Comparison of ENCODE assay signal across 8 cellular contexts in the genomic region with DNA sequence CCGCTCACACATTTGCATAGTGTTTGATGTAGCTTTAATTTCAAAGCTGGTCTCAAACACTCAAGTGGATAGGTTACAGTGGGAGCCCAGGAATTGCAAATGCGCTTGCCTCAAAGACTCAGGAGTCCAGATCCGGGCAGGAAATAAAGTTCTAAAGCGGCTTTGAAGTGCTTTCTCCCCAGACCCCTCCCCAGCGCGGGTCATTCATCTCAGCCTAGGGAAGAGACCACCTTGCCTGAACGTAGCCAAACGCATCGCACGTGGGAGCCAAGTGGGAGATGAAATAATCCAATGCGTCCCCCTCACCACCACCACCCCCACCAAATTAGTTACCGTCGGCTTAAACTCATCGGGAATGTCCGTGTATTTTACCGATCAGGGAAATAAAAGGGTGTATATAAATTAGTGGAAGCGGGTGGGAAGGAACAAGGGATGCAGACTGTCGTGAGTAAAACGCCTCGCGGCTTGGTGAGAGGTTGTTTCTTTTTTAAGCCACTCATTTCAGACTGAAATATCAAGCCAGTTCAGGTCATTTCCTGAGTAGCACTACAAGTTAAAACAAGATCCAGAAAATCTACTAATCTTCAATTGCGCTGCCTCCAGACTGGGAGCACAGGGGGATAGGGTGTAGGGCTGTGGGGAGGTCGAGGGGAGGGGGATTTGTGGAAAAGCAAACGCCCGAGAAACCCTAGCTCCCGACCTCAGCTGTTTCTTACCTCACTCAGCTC.
DNase-seq lines count a peak whose midpoint lies in the region; ATAC-seq and TF ChIP-seq lines count a peak whose summit lies in the region.

No MANE protein-coding gene starts in this region.

- peak; percentile 36 for ATAC-seq in GM21515 (IDR thresholded peaks at IDR 0.05; ENCODE audit: unreplicated experiment)

- no peak for TF ChIP-seq EP300 in suprapubic skin (IDR thresholded peaks at IDR 0.05)

- peak overlapping the region; percentile 81 for H3K4me3 ChIP-seq in brain microvascular endothelial cell (ENCODE audit: low read depth, low read length)
- peak overlapping the region; percentile 59 for H3K4me3 ChIP-seq in suprapubic skin

- no peak for TF ChIP-seq CTCF in brain microvascular endothelial cell (IDR thresholded peaks at IDR 0.05; ENCODE audit: low read depth, low read length, missing control alignments)
- no peak for TF ChIP-seq CTCF in suprapubic skin (IDR thresholded peaks at IDR 0.05)

- H3K4me1 ChIP-seq in suprapubic skin = peaks cover 30% of the 10 kb centered on the region

- H3K36me3 ChIP-seq in KOPT-K1 (ENCODE audit: insufficient read depth, low read length) (no peaks in the 10 kb centered on the region), brain microvascular endothelial cell (replicated peaks) (no peaks in the 10 kb centered on the region), suprapubic skin (no peaks in the 10 kb centered on the region)

- DNase-seq in Daoy (ENCODE audit: low read depth) (peak; percentile 46), brain microvascular endothelial cell (peak; percentile 34), suprapubic skin (ENCODE audit: low spot score in 2 of 2) (no peak), DMS114 treated with DMSO at 0.1 percent for 48 hours (lab: John Stamatoyannopoulos, UW; ENCODE audit: unreplicated experiment) (no peak), Ammon's horn (ENCODE audit: low spot score) (no peak)

- no peak for TF ChIP-seq POLR2A in suprapubic skin (IDR thresholded peaks at IDR 0.05)

- peak overlapping the region; percentile 31 for H3K27ac ChIP-seq in KOPT-K1 (ENCODE audit: low read depth, low read length, poor library complexity, severe bottlenecking)
- H3K27ac ChIP-seq in brain microvascular endothelial cell = peak overlapping the region; percentile 66
- peak overlapping the region; percentile 24 for H3K27ac ChIP-seq in layer of hippocampus (ENCODE audit: low read depth, low read length)
- peak overlapping the region; percentile 82 for H3K27ac ChIP-seq in suprapubic skin

- 1% methylated on average over 26 of the region's 26 CpGs for WGBS in suprapubic skin

- in situ Hi-C loops in brain microvascular endothelial cell (cut with HindIII; ENCODE audit: low pct_ligation_motif_present, low sequenced_read_pairs) = no loop called here

- no peaks in the 10 kb centered on the region for H3K9me3 ChIP-seq in KOPT-K1 (ENCODE audit: insufficient read depth, low read length, poor library complexity, severe bottlenecking)
- no peaks in the 10 kb centered on the region for H3K9me3 ChIP-seq in suprapubic skin

- no peaks in the 10 kb centered on the region for H3K27me3 ChIP-seq in brain microvascular endothelial cell (replicated peaks)
- no peaks in the 10 kb centered on the region for H3K27me3 ChIP-seq in layer of hippocampus (ENCODE audit: control insufficient read depth, insufficient read depth, low read length)
- no peaks in the 10 kb centered on the region for H3K27me3 ChIP-seq in suprapubic skin

Comparison
In these comparisons a context has a peak if more than half of its experiments do, and no peak if none do; other contexts are left out.
1. DNase-seq: peak in Daoy (single experiment) and brain microvascular endothelial cell (single experiment); none in suprapubic skin (0 of 2), DMS114 treated with DMSO at 0.1 percent for 48 hours (single experiment) and Ammon's horn (single experiment).
2. H3K27ac ChIP-seq: peak in every context shown above with its lines; median percentile 82 in suprapubic skin; 66 in brain microvascular endothelial cell; 31 in KOPT-K1; 24 in layer of hippocampus.